In the genomic region with DNA sequence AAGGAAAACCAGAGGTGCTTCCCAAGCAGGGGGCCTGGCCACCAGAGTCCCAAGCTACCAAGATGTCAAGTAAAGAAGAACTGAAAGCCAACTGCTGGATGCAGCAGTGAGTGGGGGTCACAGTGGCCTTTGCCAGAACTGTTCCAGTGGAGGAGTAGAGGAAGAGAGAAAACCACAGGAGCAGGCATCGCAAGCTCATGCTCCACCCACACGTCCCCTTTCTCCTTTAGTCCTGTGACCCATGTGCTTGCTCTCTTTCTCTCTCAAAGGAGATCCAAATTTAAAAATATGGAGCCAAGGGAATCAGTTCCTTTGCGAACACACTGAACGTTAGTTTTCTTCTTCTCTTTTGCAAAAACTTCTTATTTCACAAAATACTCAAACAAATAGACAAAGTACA, we compare ENCODE assay signal across 15 cellular contexts.
"Had no signal": no experiment of that assay in that cellular context is flagged by ENCODE, and none has a peak within 500 bp of the region (broad histone marks: within the 10 kb centered on the region; RNA-seq: fewer than 3 reads in every experiment).

No MANE protein-coding gene starts in this region.

- H3K27me3 ChIP-seq: pancreas, right atrium auricular region, thyroid gland, vagina had no signal

- DNase-seq: activated B cell treated with CpG ODN at 0.5 μM for 24 hours; activated CD4-positive, alpha-beta T cell treated with anti-CD3 and anti-CD28 coated beads, Interleukin-2, amount 50 U/mL, for 1 hour; activated effector memory CD4-positive, alpha-beta T cell treated with anti-CD3 and anti-CD28 coated beads, Interleukin-2, amount 50 U/mL, for 16 hours; amygdala; hypothalamus; naive B cell; pancreas; stimulated activated CD4-positive, alpha-beta T cell treated with anti-CD3 and anti-CD28 coated beads, Interleukin-4, amount 100 ng/mL, for 4 hours; thyroid gland had no signal

- H3K4me3 Mint-ChIP-seq: activated B cell treated with CpG ODN at 0.5 μM for 24 hours; activated naive CD8-positive, alpha-beta T cell; naive B cell; T-helper 2 cell treated with Interferon-gamma antibody and Interleukin-4, amounts not matched to agents 5 μg/mL and 100 μg/mL, for 36 hours had no signal

- H3K4me1 ChIP-seq: pancreas, right atrium auricular region, thyroid gland, vagina had no signal

- H3K9me3 Mint-ChIP-seq: activated B cell treated with CpG ODN at 0.5 μM for 24 hours; T-helper 2 cell treated with Interferon-gamma antibody and Interleukin-4, amounts not matched to agents 5 μg/mL and 100 μg/mL, for 36 hours had no signal

- H3K27me3 Mint-ChIP-seq: activated naive CD8-positive, alpha-beta T cell had no signal

- H3K27ac ChIP-seq: pancreas, right atrium auricular region, skin epidermis, thyroid gland, vagina had no signal

- H3K36me3 ChIP-seq: pancreas, right atrium auricular region, thyroid gland, vagina had no signal

- H3K9me3 ChIP-seq: pancreas, right atrium auricular region, thyroid gland, vagina had no signal

- H3K36me3 Mint-ChIP-seq: activated naive CD8-positive, alpha-beta T cell; naive B cell had no signal

- H3K4me3 ChIP-seq: lung, pancreas, right atrium auricular region, skin epidermis, thyroid gland, vagina had no signal

- H3K27ac Mint-ChIP-seq: activated B cell treated with CpG ODN at 0.5 μM for 24 hours; activated naive CD8-positive, alpha-beta T cell; naive B cell; T-helper 2 cell treated with Interferon-gamma antibody and Interleukin-4, amounts not matched to agents 5 μg/mL and 100 μg/mL, for 36 hours had no signal

- H3K4me1 Mint-ChIP-seq: activated B cell treated with CpG ODN at 0.5 μM for 24 hours, naive B cell had no signal
